8 cellular contexts compared by ENCODE assay signal in the genomic region with DNA sequence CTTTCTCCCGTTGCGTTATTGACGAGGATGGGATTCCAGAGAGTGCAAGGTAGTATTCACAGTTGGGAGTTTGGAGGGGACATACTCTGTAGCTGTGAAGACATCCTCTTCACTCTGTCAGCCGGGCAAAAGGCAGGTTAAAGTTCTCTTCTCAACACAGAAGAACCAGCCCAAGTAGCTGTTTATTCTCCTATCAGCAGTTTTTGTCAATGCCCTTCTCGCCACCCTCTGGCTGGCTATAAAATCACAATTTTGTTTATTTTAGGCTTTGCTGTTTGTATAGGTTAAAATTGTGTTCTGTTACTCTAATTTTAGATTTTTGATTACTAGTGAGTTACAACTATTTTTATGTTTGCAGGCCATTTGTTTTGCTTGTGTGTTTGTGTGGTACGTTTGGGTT. TPM values are rescaled to one million over a fixed set of nuclear protein-coding genes. Genes with fewer than 3 reads are reported as not detected.
DNase-seq lines count a peak whose midpoint lies in the region; ATAC-seq, FAIRE-seq and TF ChIP-seq lines count a peak whose summit lies in the region.

No MANE protein-coding gene starts in this region.

- TF ChIP-seq CTCF in epithelial cell of proximal tubule (conservative IDR thresholded peaks at IDR 0.05; ENCODE audit: low read depth, low read length) = peak; percentile 44
- TF ChIP-seq CTCF in tibial artery (IDR thresholded peaks at IDR 0.05) = peak in 1 of 2 experiments; percentile 4

- no peaks in the 10 kb centered on the region for H3K36me3 ChIP-seq in tibial artery

- no peak for TF ChIP-seq POLR2A in GM12892 (IDR thresholded peaks at IDR 0.05; ENCODE audit: low read depth, low read length)

- CTCF ChIA-PET in activated naive CD4-positive, alpha-beta T cell treated with anti-CD3 and anti-CD28 coated beads for 36 hours (lab: Charles Lee) = interaction anchor here (0.7 to 1.6 kb wide), 2 partner anchors 61 to 161 kb away, joined by 3 to 5 read pairs; no protein-coding TSS in a partner anchor

- ATAC-seq in T-helper 17 cell = no peak

- H3K4me1 ChIP-seq in tibial artery = peaks cover 0 to 37% (median 14%) of the 10 kb centered on the region in 4 donors

- H3K9me3 ChIP-seq in tibial artery (no peaks in the 10 kb centered on the region), T-helper 17 cell (ENCODE audit: control insufficient read depth, low read length, poor library complexity, severe bottlenecking) (peaks cover 4% of the 10 kb centered on the region)

- no peak for FAIRE-seq in GM12892 (lab: Jason Lieb, UNC)

- peak overlapping the region; percentile 13 to 54 for H3K27ac ChIP-seq in tibial artery

- intact Hi-C loops in activated naive CD4-positive, alpha-beta T cell treated with anti-CD3 and anti-CD28 coated beads for 36 hours (cut with micrococcal nuclease) = loop anchor here (1.0 kb wide), 2 partner anchors 133 to 162 kb away; no protein-coding TSS in a partner anchor
- intact Hi-C loops in tibial artery (cut with DNase I; ENCODE audit: low total_unique reads) = loop anchor here (5.0 kb wide), 1 partner anchor 161 kb away; a partner anchor contains a TSS

- no peaks in the 10 kb centered on the region for H3K27me3 Mint-ChIP-seq in activated naive CD4-positive, alpha-beta T cell treated with anti-CD3 and anti-CD28 coated beads for 36 hours (ENCODE audit: low read depth)
- H3K27me3 Mint-ChIP-seq in T-helper 17 cell = peaks cover 10% of the 10 kb centered on the region

- no peak overlapping the region for H3K27ac Mint-ChIP-seq in activated naive CD4-positive, alpha-beta T cell treated with anti-CD3 and anti-CD28 coated beads for 36 hours
- no peak overlapping the region for H3K27ac Mint-ChIP-seq in T-helper 17 cell

- no peaks in the 10 kb centered on the region for H3K4me1 Mint-ChIP-seq in activated naive CD4-positive, alpha-beta T cell treated with anti-CD3 and anti-CD28 coated beads for 36 hours (ENCODE audit: low read depth)
- no peaks in the 10 kb centered on the region for H3K4me1 Mint-ChIP-seq in T-helper 17 cell

- H3K4me3 ChIP-seq in epithelial cell of proximal tubule (ENCODE audit: low read depth, low read length) (no peak overlapping the region), tibial artery (no peak overlapping the region)

- H3K27me3 ChIP-seq in tibial artery = no peaks in the 10 kb centered on the region

- H3K4me3 Mint-ChIP-seq in activated naive CD4-positive, alpha-beta T cell treated with anti-CD3 and anti-CD28 coated beads for 36 hours = no peak overlapping the region
- H3K4me3 Mint-ChIP-seq in T-helper 17 cell = no peak overlapping the region

- H3K36me3 Mint-ChIP-seq in activated naive CD4-positive, alpha-beta T cell treated with anti-CD3 and anti-CD28 coated beads for 36 hours (ENCODE audit: low read depth) = no peaks in the 10 kb centered on the region
- H3K36me3 Mint-ChIP-seq in T-helper 17 cell (ENCODE audit: low read depth) = no peaks in the 10 kb centered on the region

- peak; percentile 31 for DNase-seq in activated naive CD4-positive, alpha-beta T cell treated with anti-CD3 and anti-CD28 coated beads for 36 hours
- no peak for DNase-seq in activated naive CD4-positive, alpha-beta T cell treated with anti-CD3 and anti-CD28 coated beads, Interleukin-2, amount 50 U/mL, for 16 hours
- peak; percentile 11 for DNase-seq in NCI-H69 (lab: John Stamatoyannopoulos, UW)
- no peak for DNase-seq in epithelial cell of proximal tubule (ENCODE audit: low read depth)
- DNase-seq in tibial artery = no peak
- no peak for DNase-seq in T-helper 17 cell
- no peak for DNase-seq in NCI-H2081 treated with DMSO at 0.1 percent for 48 hours (lab: John Stamatoyannopoulos, UW)
- DNase-seq in GM12892 (ENCODE audit: insufficient read length) = no peak

- peaks cover 20% of the 10 kb centered on the region for H3K9me3 Mint-ChIP-seq in activated naive CD4-positive, alpha-beta T cell treated with anti-CD3 and anti-CD28 coated beads for 36 hours

RNA-seq across cellular contexts. Expression of a gene that starts 37.9 kb away (rescaled TPM):
- not detected for total RNA-seq in activated naive CD4-positive, alpha-beta T cell treated with anti-CD3 and anti-CD28 coated beads for 36 hours
- not detected in 2 replicates for total RNA-seq in epithelial cell of proximal tubule
- total RNA-seq in T-helper 17 cell = not detected
- not detected for polyA plus RNA-seq in GM12892 (2012; ENCODE audit: missing spikeins)

RNA-seq across cellular contexts. Expression of a gene that starts 52.8 kb away (rescaled TPM):
- total RNA-seq in activated naive CD4-positive, alpha-beta T cell treated with anti-CD3 and anti-CD28 coated beads for 36 hours = under 1 TPM in 1 of 2 experiments, not detected in 1; 0.40 TPM
- total RNA-seq in epithelial cell of proximal tubule (not detected in 2 replicates), T-helper 17 cell (1 to 10 TPM in 1 of 2 donors, not detected in 1; 1.2 TPM)
- polyA plus RNA-seq in GM12892 (2012; ENCODE audit: missing spikeins) = not detected

Comparison
In these comparisons a context has a peak if more than half of its experiments do, and no peak if none do; other contexts are left out.
1. DNase-seq: peak in activated naive CD4-positive, alpha-beta T cell treated with anti-CD3 and anti-CD28 coated beads for 36 hours (single experiment) and NCI-H69 (single experiment); none in activated naive CD4-positive, alpha-beta T cell treated with anti-CD3 and anti-CD28 coated beads, Interleukin-2, amount 50 U/mL, for 16 hours (single experiment), epithelial cell of proximal tubule (single experiment), tibial artery (0 of 2), T-helper 17 cell (0 of 3), NCI-H2081 treated with DMSO at 0.1 percent for 48 hours (single experiment) and GM12892 (single experiment).